In genomic region chr1:151980287-151981177, GRCh38 we compare ENCODE assay signal across 12 cellular contexts. TPM values are rescaled to one million over a fixed set of nuclear protein-coding genes. Genes with fewer than 3 reads are reported as not detected.
A peak's percentile ranks its signal among the peaks of the same experiment; 100 is the strongest.
DNase-seq lines count a peak whose midpoint lies in the region; ATAC-seq and TF ChIP-seq lines count a peak whose summit lies in the region.
"Had no signal": no experiment of that assay in that cellular context is flagged by ENCODE, and none has a peak within 500 bp of the region (broad histone marks: within the 10 kb centered on the region; RNA-seq: fewer than 3 reads in every experiment).

No MANE protein-coding gene starts in this region.

- ATAC-seq in esophagus mucosa (peak; percentile 2), HG03521 (IDR thresholded peaks at IDR 0.05; ENCODE audit: unreplicated experiment) (no peak)

- no peak for TF ChIP-seq CTCF in endothelial cell (IDR thresholded peaks at IDR 0.05; ENCODE audit: unreplicated experiment)

- no peaks in the 10 kb centered on the region for H3K27me3 Mint-ChIP-seq in endothelial cell (ENCODE audit: unreplicated experiment)
- H3K27me3 Mint-ChIP-seq: CD4-positive, CD25-positive, alpha-beta regulatory T cell had no signal

- peak overlapping the region; percentile 4; the same call in 1 of the 2 replicates for H3K4me3 ChIP-seq in ACC112 (ENCODE audit: low read depth, low read length)
- H3K4me3 ChIP-seq: SJSA1 had no signal

- H2AFZ ChIP-seq in ACC112 (ENCODE audit: low read length, unreplicated experiment), result no peak overlapping the region

- H3K27me3 ChIP-seq in ACC112 (ENCODE audit: insufficient read depth, low read length), result no peaks in the 10 kb centered on the region
- H3K27me3 ChIP-seq: SJSA1 had no signal

- peaks cover 10% of the 10 kb centered on the region for H3K79me2 ChIP-seq in ACC112 (ENCODE audit: control insufficient read depth, insufficient read depth, low read length, unreplicated experiment)

- DNase-seq in NCI-H446 treated with DMSO at 0.1 percent for 48 hours (lab: John Stamatoyannopoulos, UW) (peak; percentile 59), myocyte (ENCODE audit: low read depth) (peak; percentile 84), COR-L47 (lab: John Stamatoyannopoulos, UW) (no peak), endothelial cell (ENCODE audit: low spot score) (no peak)
- DNase-seq in effector CD4-positive, alpha-beta T cell, result no peak
- DNase-seq: CD4-positive, CD25-positive, alpha-beta regulatory T cell; naive B cell; NCI-H1105 had no signal

- no peak overlapping the region for H3K4me3 Mint-ChIP-seq in endothelial cell (ENCODE audit: unreplicated experiment)
- H3K4me3 Mint-ChIP-seq: CD4-positive, CD25-positive, alpha-beta regulatory T cell; naive B cell had no signal

- no peaks in the 10 kb centered on the region for H3K9me3 Mint-ChIP-seq in endothelial cell (ENCODE audit: unreplicated experiment)
- H3K9me3 Mint-ChIP-seq: CD4-positive, CD25-positive, alpha-beta regulatory T cell; naive B cell had no signal

- peaks cover 3% of the 10 kb centered on the region for H3K4me1 Mint-ChIP-seq in endothelial cell (ENCODE audit: unreplicated experiment)
- H3K4me1 Mint-ChIP-seq: naive B cell had no signal

- peaks cover 58% of the 10 kb centered on the region for H3K4me1 ChIP-seq in ACC112 (ENCODE audit: control insufficient read depth, insufficient read depth, low read length, unreplicated experiment)

- peaks cover 37% of the 10 kb centered on the region for H3K36me3 ChIP-seq in ACC112 (ENCODE audit: insufficient read depth, low read length)

- peak overlapping the region; percentile 91 for H3K27ac ChIP-seq in ACC112 (ENCODE audit: low read depth, low read length)
- H3K27ac ChIP-seq: SJSA1 had no signal

- no peak overlapping the region for H3K27ac Mint-ChIP-seq in endothelial cell (ENCODE audit: unreplicated experiment)
- H3K27ac Mint-ChIP-seq: naive B cell had no signal

- H3K36me3 Mint-ChIP-seq in endothelial cell (ENCODE audit: low read depth, unreplicated experiment), result peaks cover 12% of the 10 kb centered on the region

RNA-seq across cellular contexts. Expression of gene S100A10, which starts 13.1 kb away (rescaled TPM):
- total RNA-seq in esophagus mucosa (1,355 TPM), myocyte (31.6 and 36.0 TPM in 2 replicates), endothelial cell (ENCODE audit: unreplicated experiment) (241 TPM)
- 328 TPM for polyA plus RNA-seq in myocyte (2012)

RNA-seq across cellular contexts. Expression of gene S100A11, which starts 56.3 kb away (rescaled TPM):
- total RNA-seq in esophagus mucosa (2,220 TPM), myocyte (227 and 251 TPM in 2 replicates), endothelial cell (ENCODE audit: unreplicated experiment) (1,124 TPM)
- polyA plus RNA-seq in myocyte (2012), result 1,391 TPM

Comparison
In these comparisons a context has a peak if more than half of its experiments do, and no peak if none do; other contexts are left out.
1. DNase-seq: peak in NCI-H446 treated with DMSO at 0.1 percent for 48 hours (single experiment) and myocyte (single experiment); none in effector CD4-positive, alpha-beta T cell (single experiment), COR-L47 (single experiment) and endothelial cell (single experiment).